ENCODE assay signal across 10 cellular contexts in genomic region chr21:25578070-25578961, GRCh38. TPM values are rescaled to one million over a fixed set of nuclear protein-coding genes. Genes with fewer than 3 reads are reported as not detected.
A peak's percentile ranks its signal among the peaks of the same experiment; 100 is the strongest.
DNase-seq lines count a peak whose midpoint lies in the region; ATAC-seq and TF ChIP-seq lines count a peak whose summit lies in the region.
"Had no signal": no experiment of that assay in that cellular context is flagged by ENCODE, and none has a peak within 500 bp of the region (broad histone marks: within the 10 kb centered on the region; RNA-seq: fewer than 3 reads in every experiment).

No MANE protein-coding gene starts in this region.

- H3K27ac ChIP-seq in A673 (ENCODE audit: low read depth, low read length, poor library complexity, severe bottlenecking): no peak overlapping the region
- H3K27ac ChIP-seq: BLaER1 treated with 17β-estradiol and CSF1 and Interleukin-3, amounts not matched to agents 10 nM and 100 nM; uterus had no signal

- peak; percentile 77 for DNase-seq in activated effector memory CD4-positive, alpha-beta T cell treated with anti-CD3 and anti-CD28 coated beads, Interleukin-2, amount 50 U/mL, for 16 hours
- DNase-seq in activated effector memory CD4-positive, alpha-beta T cell treated with Interleukin-2 at 50 U/mL for 16 hours: no peak
- peak; percentile 76 to 83 for DNase-seq in activated CD4-positive, alpha-beta T cell treated with anti-CD3 and anti-CD28 coated beads, Interleukin-2, amount 50 U/mL, for 48 hours
- DNase-seq in stimulated activated naive CD8-positive, alpha-beta T cell treated with anti-CD3 and anti-CD28 coated beads, Interleukin-15, Interleukin-2, amounts not matched to agents 100 U/mL and 50 U/mL, for 24 hours: peak; percentile 75
- DNase-seq in foreskin melanocyte (no peak), A673 (ENCODE audit: low spot score) (no peak)
- no peak for DNase-seq in effector CD4-positive, alpha-beta T cell
- DNase-seq: uterus had no signal

- no peak overlapping the region for H3K4me3 ChIP-seq in A673 (ENCODE audit: low read depth, low read length, poor library complexity, severe bottlenecking)
- H3K4me3 ChIP-seq: BLaER1 treated with 17β-estradiol and CSF1 and Interleukin-3, amounts not matched to agents 10 nM and 100 nM; uterus had no signal

- no peaks in the 10 kb centered on the region for H3K9me3 ChIP-seq in A673 (ENCODE audit: low read depth, low read length, poor library complexity, severe bottlenecking)
- H3K9me3 ChIP-seq: BLaER1 treated with 17β-estradiol and CSF1 and Interleukin-3, amounts not matched to agents 10 nM and 100 nM; uterus had no signal

- CTCF ChIA-PET in A673 (lab: Charles Lee): no interaction called here

- POLR2A ChIA-PET in A673 (lab: Charles Lee; ENCODE audit: low non-redundant PET): no interaction called here

- intact Hi-C loops in A673 (cut with micrococcal nuclease; ENCODE audit: unreplicated experiment): loop anchor here (5.0 kb wide), 1 partner anchor 156 kb away; no protein-coding TSS in a partner anchor

- H3K36me3 ChIP-seq in A673 (ENCODE audit: insufficient read depth, low read length, poor library complexity, severe bottlenecking): no peaks in the 10 kb centered on the region
- H3K36me3 ChIP-seq: uterus had no signal

- ATAC-seq in HG02870 (IDR thresholded peaks at IDR 0.05; ENCODE audit: unreplicated experiment): peak; percentile 26
- ATAC-seq in stimulated activated naive CD8-positive, alpha-beta T cell treated with anti-CD3 and anti-CD28 coated beads, Interleukin-15, Interleukin-2, amounts not matched to agents 100 U/mL and 50 U/mL, for 24 hours: peak; percentile 44

- no peak for TF ChIP-seq CTCF in A673 (conservative IDR thresholded peaks at IDR 0.05; ENCODE audit: low read depth, low read length)

- no TSS peak for BruUV-seq in A673 (replicated peaks; lab: Mats Ljungman, UMichigan)

- peaks cover 4% of the 10 kb centered on the region for H3K4me1 ChIP-seq in A673 (ENCODE audit: insufficient read depth, low read length, poor library complexity, severe bottlenecking)
- H3K4me1 ChIP-seq: uterus had no signal

- no peaks in the 10 kb centered on the region for H3K27me3 ChIP-seq in A673 (replicated peaks; ENCODE audit: insufficient read depth, low read depth, low read length, poor library complexity)
- H3K27me3 ChIP-seq: BLaER1 treated with 17β-estradiol and CSF1 and Interleukin-3, amounts not matched to agents 10 nM and 100 nM; uterus had no signal

RNA-seq across cellular contexts. Expression of gene MRPL39, which starts 29.0 kb away (rescaled TPM):
- total RNA-seq in A673 (2021): 57.1 and 57.6 TPM in 2 replicates

Comparison
In these comparisons a context has a peak if more than half of its experiments do, and no peak if none do; other contexts are left out.
1. DNase-seq: peak in activated effector memory CD4-positive, alpha-beta T cell treated with anti-CD3 and anti-CD28 coated beads, Interleukin-2, amount 50 U/mL, for 16 hours (single experiment), activated CD4-positive, alpha-beta T cell treated with anti-CD3 and anti-CD28 coated beads, Interleukin-2, amount 50 U/mL, for 48 hours (2 of 2) and stimulated activated naive CD8-positive, alpha-beta T cell treated with anti-CD3 and anti-CD28 coated beads, Interleukin-15, Interleukin-2, amounts not matched to agents 100 U/mL and 50 U/mL, for 24 hours (single experiment); none in activated effector memory CD4-positive, alpha-beta T cell treated with Interleukin-2 at 50 U/mL for 16 hours (single experiment), foreskin melanocyte (single experiment), A673 (single experiment) and effector CD4-positive, alpha-beta T cell (single experiment).